ENCODE assay signal across 15 cellular contexts in genomic region chr1:54347261-54347954, GRCh38. TPM values are rescaled to one million over a fixed set of nuclear protein-coding genes. Genes with fewer than 3 reads are reported as not detected.
DNase-seq lines count a peak whose midpoint lies in the region; ATAC-seq, FAIRE-seq and TF ChIP-seq lines count a peak whose summit lies in the region.
"Had no signal": no experiment of that assay in that cellular context is flagged by ENCODE, and none has a peak within 500 bp of the region (broad histone marks: within the 10 kb centered on the region; RNA-seq: fewer than 3 reads in every experiment).

No MANE protein-coding gene starts in this region.

- no peaks in the 10 kb centered on the region for H3K9me3 ChIP-seq in CD4-positive, CD25-positive, alpha-beta regulatory T cell (ENCODE audit: control insufficient read depth in 2 of 2, low read length in 2 of 2)
- H3K9me3 ChIP-seq in CD8-positive, alpha-beta memory T cell (ENCODE audit: low read length) = no peaks in the 10 kb centered on the region

- DNase-seq in CD4-positive, CD25-positive, alpha-beta regulatory T cell = no peak
- no peak for DNase-seq in CD8-positive, alpha-beta memory T cell
- DNase-seq in bronchial epithelial cell (ENCODE audit: low read depth) (no peak), kidney glomerular epithelial cell (lab: John Stamatoyannopoulos, UW) (no peak), NCI-H2171 treated with DMSO at 0.1 percent for 48 hours (lab: John Stamatoyannopoulos, UW) (no peak), RKO (ENCODE audit: low spot score) (no peak)
- DNase-seq: EL, MM.1S, NCI-H187, NCI-H2171, Right ventricle myocardium superior had no signal

- H3K36me3 Mint-ChIP-seq in CD4-positive, CD25-positive, alpha-beta regulatory T cell = peaks cover 11% of the 10 kb centered on the region
- H3K36me3 Mint-ChIP-seq in CD8-positive, alpha-beta memory T cell = peaks cover 0 to 12% (median 4%) of the 10 kb centered on the region in 3 donors
- H3K36me3 Mint-ChIP-seq in nephron (ENCODE audit: low read depth) = peaks cover 27% of the 10 kb centered on the region

- peak; percentile 58 for FAIRE-seq in bronchial epithelial cell (lab: Jason Lieb, UNC)

- peaks cover 4 to 54% (median 31%) of the 10 kb centered on the region in 4 donors for H3K4me1 Mint-ChIP-seq in CD4-positive, CD25-positive, alpha-beta regulatory T cell
- peaks cover 45 to 65% (median 48%) of the 10 kb centered on the region in 3 donors for H3K4me1 Mint-ChIP-seq in CD8-positive, alpha-beta memory T cell
- peaks cover 45% of the 10 kb centered on the region for H3K4me1 Mint-ChIP-seq in nephron

- CTCF ChIA-PET in CD8-positive, alpha-beta memory T cell (lab: Charles Lee) = no interaction called here

- no peak overlapping the region for H3K4me3 ChIP-seq in CD4-positive, CD25-positive, alpha-beta regulatory T cell (ENCODE audit: low read depth, low read length)
- no peak overlapping the region for H3K4me3 ChIP-seq in CD8-positive, alpha-beta memory T cell (ENCODE audit: low read length)
- H3K4me3 ChIP-seq in bronchial epithelial cell (ENCODE audit: low read depth, low read length) = no peak overlapping the region
- H3K4me3 ChIP-seq: GM23338 had no signal

- H3K27me3 ChIP-seq in CD4-positive, CD25-positive, alpha-beta regulatory T cell (ENCODE audit: control insufficient read depth, insufficient read depth, low read length) = no peaks in the 10 kb centered on the region
- no peaks in the 10 kb centered on the region for H3K27me3 ChIP-seq in CD8-positive, alpha-beta memory T cell (ENCODE audit: insufficient read depth, low read length, poor library complexity, severe bottlenecking)
- no peaks in the 10 kb centered on the region for H3K27me3 ChIP-seq in bronchial epithelial cell (ENCODE audit: control insufficient read depth, insufficient read depth, low read length)

- no peak overlapping the region for H3K27ac ChIP-seq in CD4-positive, CD25-positive, alpha-beta regulatory T cell (ENCODE audit: insufficient read depth, low read length, poor library complexity, severe bottlenecking)
- no peak overlapping the region for H3K27ac ChIP-seq in CD8-positive, alpha-beta memory T cell (ENCODE audit: low read depth, low read length)
- H3K27ac ChIP-seq: HL-60 had no signal

- H3K4me1 ChIP-seq in CD4-positive, CD25-positive, alpha-beta regulatory T cell (ENCODE audit: control insufficient read depth, insufficient read depth, low read length, poor library complexity, severe bottlenecking) = no peaks in the 10 kb centered on the region
- no peaks in the 10 kb centered on the region for H3K4me1 ChIP-seq in CD8-positive, alpha-beta memory T cell (ENCODE audit: insufficient read depth, low read length)

- no peaks in the 10 kb centered on the region for H3K27me3 Mint-ChIP-seq in CD4-positive, CD25-positive, alpha-beta regulatory T cell
- no peaks in the 10 kb centered on the region for H3K27me3 Mint-ChIP-seq in CD8-positive, alpha-beta memory T cell
- peaks cover 4% of the 10 kb centered on the region for H3K27me3 Mint-ChIP-seq in nephron (ENCODE audit: low read depth)

- peak overlapping the region in 2 of 3 donors; percentile 42 to 68 for H3K27ac Mint-ChIP-seq in CD4-positive, CD25-positive, alpha-beta regulatory T cell
- H3K27ac Mint-ChIP-seq in CD8-positive, alpha-beta memory T cell = peak overlapping the region in 6 of 8 donors; percentile 47 to 91 (median 66)
- H3K27ac Mint-ChIP-seq in nephron = peak overlapping the region in 2 of 3 experiments; percentile 3 to 43
- H3K27ac Mint-ChIP-seq: GM23338 had no signal

- no peaks in the 10 kb centered on the region for H3K9me3 Mint-ChIP-seq in CD4-positive, CD25-positive, alpha-beta regulatory T cell
- H3K9me3 Mint-ChIP-seq in CD8-positive, alpha-beta memory T cell = no peaks in the 10 kb centered on the region
- H3K9me3 Mint-ChIP-seq in nephron = no peaks in the 10 kb centered on the region
- H3K9me3 Mint-ChIP-seq: GM23338 had no signal

- no peak for TF ChIP-seq CTCF in bronchial epithelial cell (IDR thresholded peaks at IDR 0.05; ENCODE audit: insufficient read depth, low read length, severe bottlenecking)
- TF ChIP-seq CTCF in nephron (IDR thresholded peaks at IDR 0.05; ENCODE audit: unreplicated experiment in 3 of 3) = no peak

- no peak overlapping the region for H3K4me3 Mint-ChIP-seq in CD4-positive, CD25-positive, alpha-beta regulatory T cell
- H3K4me3 Mint-ChIP-seq in CD8-positive, alpha-beta memory T cell = peak overlapping the region in 1 of 7 donors; percentile 15
- H3K4me3 Mint-ChIP-seq in nephron = no peak overlapping the region
- H3K4me3 Mint-ChIP-seq: GM23338 had no signal

- H3K36me3 ChIP-seq in CD4-positive, CD25-positive, alpha-beta regulatory T cell (ENCODE audit: control insufficient read depth, insufficient read depth, low read length) = peaks cover 3% of the 10 kb centered on the region
- no peaks in the 10 kb centered on the region for H3K36me3 ChIP-seq in CD8-positive, alpha-beta memory T cell (ENCODE audit: insufficient read depth, low read length)
- no peaks in the 10 kb centered on the region for H3K36me3 ChIP-seq in bronchial epithelial cell (ENCODE audit: control insufficient read depth, insufficient read depth, low read length)

- POLR2A ChIA-PET in CD8-positive, alpha-beta memory T cell (lab: Charles Lee) = no interaction called here

- ATAC-seq in CD4-positive, CD25-positive, alpha-beta regulatory T cell (ENCODE audit: low read depth in 2 of 2) = no peak
- no peak for ATAC-seq in HG02870 (IDR thresholded peaks at IDR 0.05; ENCODE audit: unreplicated experiment)

RNA-seq across cellular contexts. Expression of gene SSBP3, which starts 58.8 kb away (rescaled TPM):
- total RNA-seq in CD4-positive, CD25-positive, alpha-beta regulatory T cell = 30.6 TPM
- polyA plus RNA-seq in CD4-positive, CD25-positive, alpha-beta regulatory T cell = 1 to 10 TPM; 5.4 to 7.4 (median 6.9) TPM
- 10 to 100 TPM; 41.6 to 52.7 TPM for total RNA-seq in CD8-positive, alpha-beta memory T cell
- polyA plus RNA-seq in CD8-positive, alpha-beta memory T cell = 17.6 TPM
- 3.5 and 3.7 TPM in 2 replicates for total RNA-seq in bronchial epithelial cell
